In genomic region chr6:31945507-31946369, GRCh38 we compare ENCODE assay signal across 1 cellular context.
TF ChIP-seq lines count a peak whose summit lies in the region.

CFB (plus strand) TSS chr6:31946095; CDS start chr6:31946222, 127 bp downstream.

TF ChIP-seq in GM12878, 131 proteins besides CTCF, POLR2A, EP300 and RAD21 (continued from another document):
- TF ChIP-seq PRDM15 (CRISPR knock-in tag; IDR thresholded peaks at IDR 0.05) = no peak
- no peak for TF ChIP-seq TARDBP (IDR thresholded peaks at IDR 0.05; ENCODE audit: borderline replicate concordance)
